9 cellular contexts compared by ENCODE assay signal in the genomic region with DNA sequence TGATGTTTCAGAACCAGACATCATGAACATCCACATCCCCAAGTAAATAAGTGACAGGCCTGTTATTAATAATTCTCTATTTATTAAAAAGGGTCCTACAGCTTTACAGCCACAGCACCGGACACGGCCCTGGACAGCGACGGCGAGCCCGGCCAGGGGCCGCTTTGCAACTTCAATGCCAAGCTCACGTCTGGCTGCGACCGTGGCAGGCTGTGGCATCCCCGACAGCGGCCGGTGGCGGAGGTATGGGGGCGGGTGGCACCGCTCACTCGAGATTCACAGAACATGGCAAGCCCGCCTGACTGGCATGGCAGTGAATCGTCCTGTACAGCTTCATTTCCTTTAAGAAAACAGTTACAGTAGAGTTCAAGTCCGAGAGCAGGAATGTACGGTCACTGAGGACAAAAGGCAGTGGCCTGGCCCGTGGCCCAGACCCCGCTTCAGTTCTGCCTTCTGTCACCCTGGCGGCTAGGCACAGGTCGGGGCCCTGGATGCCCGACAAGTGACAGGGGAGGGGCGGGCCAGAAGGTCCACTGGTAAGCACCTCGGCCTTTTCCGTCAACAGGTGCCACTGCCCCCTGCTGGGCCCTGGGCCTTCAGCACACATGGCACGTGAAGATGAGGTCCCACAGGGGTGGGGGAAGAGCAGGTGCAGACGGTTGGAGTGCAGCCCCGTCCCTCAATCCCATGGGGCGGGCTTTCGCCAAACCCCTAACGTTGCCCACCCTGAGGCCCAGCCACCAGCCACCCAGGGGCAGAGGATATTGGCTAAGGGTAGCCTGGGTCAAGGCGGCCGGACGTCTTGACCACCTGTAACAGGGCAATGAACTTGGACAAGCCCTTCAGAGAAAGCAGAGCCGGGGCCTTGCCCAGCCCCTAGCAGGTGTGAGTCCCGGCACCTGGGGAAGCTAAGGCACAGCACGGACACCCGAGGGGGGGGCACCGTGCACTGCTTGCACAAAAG. TPM values are rescaled to one million over a fixed set of nuclear protein-coding genes. Genes with fewer than 3 reads are reported as not detected.
DNase-seq lines count a peak whose midpoint lies in the region; ATAC-seq and TF ChIP-seq lines count a peak whose summit lies in the region.
"Had no signal": no experiment of that assay in that cellular context is flagged by ENCODE, and none has a peak within 500 bp of the region (broad histone marks: within the 10 kb centered on the region; RNA-seq: fewer than 3 reads in every experiment).

No MANE protein-coding gene starts in this region.

- H3K36me3 Mint-ChIP-seq in CD4-positive, alpha-beta memory T cell = peaks cover 33 to 51% of the 10 kb centered on the region in 2 donors
- peaks cover 19% of the 10 kb centered on the region for H3K36me3 Mint-ChIP-seq in chondrocyte (ENCODE audit: low read depth)

- POLR2A ChIA-PET in CD4-positive, alpha-beta memory T cell (lab: Charles Lee; ENCODE audit: partially characterized antibody) = interaction anchor here (1.6 kb wide), 1 partner anchor 109 kb away, joined by 4 read pairs; no protein-coding TSS in a partner anchor
- POLR2A ChIA-PET in IMR-90 (lab: Charles Lee; ENCODE audit: unreplicated experiment) = no interaction called here

- H3K4me3 ChIP-seq in CD4-positive, alpha-beta memory T cell (ENCODE audit: low read length in 2 of 2) = no peak overlapping the region
- H3K4me3 ChIP-seq in IMR-90 (ENCODE audit: insufficient read depth, low read depth, low read length) = no peak overlapping the region
- H3K4me3 ChIP-seq in mucosa of descending colon = no peak overlapping the region

- in situ Hi-C loops in IMR-90 (cut with MboI; ENCODE audit: low sequenced_read_pairs) = no loop called here

- ATAC-seq in IMR-90 (ENCODE audit: low read depth) = no peak
- ATAC-seq in mucosa of descending colon = no peak
- ATAC-seq in HG03108 (IDR thresholded peaks at IDR 0.05; ENCODE audit: unreplicated experiment) = no peak
- no peak for ATAC-seq in HG03460 (IDR thresholded peaks at IDR 0.05; ENCODE audit: unreplicated experiment)

- no peaks in the 10 kb centered on the region for H3K9me3 ChIP-seq in CD4-positive, alpha-beta memory T cell (ENCODE audit: control insufficient read depth in 1 of 2, low read length in 2 of 2)
- H3K9me3 ChIP-seq in IMR-90 (ENCODE audit: control insufficient read depth, insufficient read depth, low read length) = no peaks in the 10 kb centered on the region
- H3K9me3 ChIP-seq in mucosa of descending colon = no peaks in the 10 kb centered on the region

- H4K5ac ChIP-seq in IMR-90 (ENCODE audit: low read depth, low read length) = no peak overlapping the region

- H3K27me3 ChIP-seq in CD4-positive, alpha-beta memory T cell (ENCODE audit: insufficient read depth, low read length) = no peaks in the 10 kb centered on the region
- no peaks in the 10 kb centered on the region for H3K27me3 ChIP-seq in IMR-90 (ENCODE audit: control insufficient read depth, insufficient read depth, low read length)

- no peak for DNase-seq in CD4-positive, alpha-beta memory T cell
- no peak for DNase-seq in IMR-90
- DNase-seq in chondrocyte (ENCODE audit: low spot score) = no peak
- DNase-seq in mucosa of descending colon = peak; percentile 57 to 65 (median 61)
- no peak for DNase-seq in RPMI8226
- no peak for DNase-seq in NCI-H2081 treated with DMSO at 0.1 percent for 48 hours (lab: John Stamatoyannopoulos, UW)

- TF ChIP-seq CTCF in IMR-90 (conservative IDR thresholded peaks at IDR 0.05; ENCODE audit: low read depth, low read length) = peak; percentile 31
- peak; percentile 62 for TF ChIP-seq CTCF in chondrocyte (IDR thresholded peaks at IDR 0.05)
- TF ChIP-seq CTCF in mucosa of descending colon (IDR thresholded peaks at IDR 0.05) = no peak

- H3K18ac ChIP-seq in IMR-90 (ENCODE audit: low read depth, low read length) = no peak overlapping the region

- no peak overlapping the region for H3K14ac ChIP-seq in IMR-90 (replicated peaks; ENCODE audit: low read depth, low read length)

- H2AK5ac ChIP-seq in IMR-90 (ENCODE audit: low read depth, low read length) = no peak overlapping the region

- no peak overlapping the region for H3K56ac ChIP-seq in IMR-90 (ENCODE audit: extremely low read depth, insufficient read depth, low read length)

- no peak overlapping the region for H2AK9ac ChIP-seq in IMR-90 (replicated peaks; ENCODE audit: low read depth, low read length, poor library complexity)

- no peak overlapping the region for H3K4me2 ChIP-seq in IMR-90 (ENCODE audit: low read depth, low read length)

- dilution Hi-C loops in IMR-90 (cut with HindIII; ENCODE audit: low sequenced_read_pairs, unreplicated experiment) = no loop called here

- CTCF ChIA-PET in CD4-positive, alpha-beta memory T cell (lab: Charles Lee; ENCODE audit: partially characterized antibody) = interaction anchor here (0.9 to 10.9 kb wide), 6 partner anchors 15 to 373 kb away, joined by 3 to 268 read pairs (median 6); no protein-coding TSS in a partner anchor
- CTCF ChIA-PET in IMR-90 (lab: Yijun Ruan, JAX) = interaction anchor here (0.6 kb wide), 1 partner anchor 32 kb away, joined by 3 read pairs; no protein-coding TSS in a partner anchor

- no peak overlapping the region for H2AFZ ChIP-seq in IMR-90 (replicated peaks; ENCODE audit: low read length, poor library complexity)

- H4K20me1 ChIP-seq in IMR-90 (ENCODE audit: insufficient read depth, low read length) = peaks cover 14% of the 10 kb centered on the region

- H3K79me1 ChIP-seq in IMR-90 (ENCODE audit: low read depth in 1 of 2, low read length in 2 of 2) = peaks cover 18 to 49% of the 10 kb centered on the region in 2 experiments

- no peak overlapping the region for H3K23ac ChIP-seq in IMR-90 (ENCODE audit: low read depth, low read length)

- no peak overlapping the region for H2BK5ac ChIP-seq in IMR-90 (ENCODE audit: low read depth, low read length, poor library complexity, severe bottlenecking)

- WGBS in IMR-90 (ENCODE audit: extremely low coverage in 2 of 2, insufficient read length in 1 of 2), 2 experiments = 90% methylated on average over 31 of the region's 43 CpGs; no CpG with 5 or more reads in 1 of the 2 experiments

- no TSS peak for BruUV-seq in IMR-90 (replicated peaks; lab: Mats Ljungman, UMichigan)

- H4K91ac ChIP-seq in IMR-90 (ENCODE audit: insufficient read depth, low read depth, low read length) = no peak overlapping the region

- H4K8ac ChIP-seq in IMR-90 (ENCODE audit: low read depth in 2 of 2, low read length in 2 of 2) = no peak overlapping the region

- H3K9ac ChIP-seq in IMR-90 (ENCODE audit: low read depth, low read length) = no peak overlapping the region

- peaks cover 0 to 2% (median 0%) of the 10 kb centered on the region in 8 donors for H3K9me3 Mint-ChIP-seq in CD4-positive, alpha-beta memory T cell
- no peaks in the 10 kb centered on the region for H3K9me3 Mint-ChIP-seq in chondrocyte (ENCODE audit: low read depth)
- H3K9me3 Mint-ChIP-seq: dendritic cell treated with granulocyte-macrophage colony-stimulating factor and Interleukin-4, amounts not matched to agents 40 ng/mL and 50 ng/mL, for 4 days had no signal

- intact Hi-C loops in CD4-positive, alpha-beta memory T cell (cut with micrococcal nuclease) = no loop called here
- intact Hi-C loops in IMR-90 (cut with micrococcal nuclease) = no loop called here
- intact Hi-C loops in mucosa of descending colon (cut with DNase I, micrococcal nuclease) = loop anchor here in 1 of 2 donors (10.0 kb wide), 1 partner anchor 369 kb away; a partner anchor contains a TSS

- H3K27ac Mint-ChIP-seq in CD4-positive, alpha-beta memory T cell = peak overlapping the region in 4 of 7 donors; percentile 22 to 79 (median 52)
- no peak overlapping the region for H3K27ac Mint-ChIP-seq in chondrocyte (ENCODE audit: unreplicated experiment)
- H3K27ac Mint-ChIP-seq: dendritic cell treated with granulocyte-macrophage colony-stimulating factor and Interleukin-4, amounts not matched to agents 40 ng/mL and 50 ng/mL, for 4 days had no signal

- no peaks in the 10 kb centered on the region for H3K27me3 Mint-ChIP-seq in CD4-positive, alpha-beta memory T cell
- no peaks in the 10 kb centered on the region for H3K27me3 Mint-ChIP-seq in chondrocyte (ENCODE audit: low read depth)
- H3K27me3 Mint-ChIP-seq: dendritic cell treated with granulocyte-macrophage colony-stimulating factor and Interleukin-4, amounts not matched to agents 40 ng/mL and 50 ng/mL, for 4 days had no signal

- no peak overlapping the region for H2BK120ac ChIP-seq in IMR-90 (ENCODE audit: low read depth, low read length)

- no peaks in the 10 kb centered on the region; the same call in 1 of the 2 replicates for H3K9me1 ChIP-seq in IMR-90 (ENCODE audit: insufficient read depth, low read length)

- H2BK15ac ChIP-seq in IMR-90 (ENCODE audit: low read depth, low read length) = no peak overlapping the region

- no peak overlapping the region for H3K4me3 Mint-ChIP-seq in CD4-positive, alpha-beta memory T cell
- H3K4me3 Mint-ChIP-seq in chondrocyte (ENCODE audit: unreplicated experiment) = no peak overlapping the region
- H3K4me3 Mint-ChIP-seq: dendritic cell treated with granulocyte-macrophage colony-stimulating factor and Interleukin-4, amounts not matched to agents 40 ng/mL and 50 ng/mL, for 4 days had no signal

- peaks cover 5% of the 10 kb centered on the region for H3K4me1 ChIP-seq in CD4-positive, alpha-beta memory T cell (ENCODE audit: insufficient read depth, low read length)
- H3K4me1 ChIP-seq in IMR-90 (ENCODE audit: control insufficient read depth, insufficient read depth, low read length) (no peaks in the 10 kb centered on the region), mucosa of descending colon (ENCODE audit: low read depth) (peaks cover 47% of the 10 kb centered on the region)

- peaks cover 3 to 20% (median 8%) of the 10 kb centered on the region in 4 donors for H3K4me1 Mint-ChIP-seq in CD4-positive, alpha-beta memory T cell
- H3K4me1 Mint-ChIP-seq in chondrocyte (ENCODE audit: low read depth) = peaks cover 4% of the 10 kb centered on the region

- no peak overlapping the region for H3K27ac ChIP-seq in CD4-positive, alpha-beta memory T cell (ENCODE audit: low read depth, low read length)
- H3K27ac ChIP-seq in IMR-90 (ENCODE audit: insufficient read depth, low read length) = no peak overlapping the region

- H2BK20ac ChIP-seq in IMR-90 (ENCODE audit: low read depth, low read length) = no peak overlapping the region

- peaks cover 33% of the 10 kb centered on the region for H3K36me3 ChIP-seq in CD4-positive, alpha-beta memory T cell (ENCODE audit: insufficient read depth, low read length)
- H3K36me3 ChIP-seq in IMR-90 (ENCODE audit: control insufficient read depth, insufficient read depth, low read length) (peaks cover 60% of the 10 kb centered on the region), mucosa of descending colon (ENCODE audit: low read depth) (peaks cover 13% of the 10 kb centered on the region)

- no peak overlapping the region for H3K4ac ChIP-seq in IMR-90 (ENCODE audit: low read depth, low read length)

- TF ChIP-seq POLR2A in IMR-90 (IDR thresholded peaks at IDR 0.05; ENCODE audit: low read depth, low read length) = no peak

- no peak for TF ChIP-seq RAD21 in IMR-90 (IDR thresholded peaks at IDR 0.05; ENCODE audit: low read length)

RNA-seq across cellular contexts. Expression of a gene that starts 30.3 kb away (rescaled TPM):
- 10 to 100 TPM; 87.7 to 88.3 TPM for total RNA-seq in CD4-positive, alpha-beta memory T cell
- polyA plus RNA-seq in CD4-positive, alpha-beta memory T cell = 10 to 100 TPM in 1 of 2 donors, 1 to 10 TPM in 1; 4.5 to 11.2 TPM
- total RNA-seq in IMR-90 (2012; rRNA removed) (9.7 and 13.8 TPM in 2 replicates), chondrocyte (13.8 to 14.1 TPM (median 13.8 TPM) in 3 replicates), mucosa of descending colon (10 to 100 TPM; 37.8 to 76.5 (median 73.1) TPM)
- 18.5 and 20.7 TPM in 2 replicates for polyA plus RNA-seq in IMR-90 (2012; rRNA removed)
- polyA plus RNA-seq in IMR-90 (2012; cell fraction: cytosol; rRNA removed) = 9.6 and 10.4 TPM in 2 replicates
- 96.7 and 158 TPM in 2 replicates for polyA plus RNA-seq in IMR-90 (2012; cell fraction: nucleus; rRNA removed; ENCODE audit: low replicate concordance)

RNA-seq across cellular contexts. Expression of a gene that starts 30.4 kb away (rescaled TPM):
- 10 to 100 TPM; 22.8 to 23.7 TPM for total RNA-seq in CD4-positive, alpha-beta memory T cell
- polyA plus RNA-seq in CD4-positive, alpha-beta memory T cell = 10 to 100 TPM; 18.8 to 21.6 TPM
- 8.6 and 13.9 TPM in 2 replicates for total RNA-seq in IMR-90 (2012; rRNA removed)
- polyA plus RNA-seq in IMR-90 (2012; rRNA removed) = 25.7 and 29.9 TPM in 2 replicates
- 30.2 and 32.2 TPM in 2 replicates for polyA plus RNA-seq in IMR-90 (2012; cell fraction: cytosol; rRNA removed)
- 46.1 and 46.4 TPM in 2 replicates for polyA plus RNA-seq in IMR-90 (2012; cell fraction: nucleus; rRNA removed; ENCODE audit: low replicate concordance)
- total RNA-seq in chondrocyte = 17.4 to 25.3 TPM (median 24.4 TPM) in 3 replicates
- total RNA-seq in mucosa of descending colon = 100 to 1,000 TPM in 1 of 3 donors, 10 to 100 TPM in 2; 50.7 to 108 (median 81.8) TPM

Comparison
In these comparisons a context has a peak if more than half of its experiments do, and no peak if none do; other contexts are left out.
1. DNase-seq: peak in mucosa of descending colon (3 of 3); none in CD4-positive, alpha-beta memory T cell (0 of 5), IMR-90 (single experiment), chondrocyte (single experiment), RPMI8226 (single experiment) and NCI-H2081 treated with DMSO at 0.1 percent for 48 hours (single experiment).